Comparison of ENCODE assay signal across 1 cellular context in genomic region chr3:45062697-45063070, GRCh38.
TF ChIP-seq lines count a peak whose summit lies in the region.

No MANE protein-coding gene starts in this region.

TF ChIP-seq in K562, 482 proteins besides CTCF, POLR2A, EP300 and RAD21 (continued from another document):
- no peak for TF ChIP-seq ZNF354B (CRISPR knock-in tag; IDR thresholded peaks at IDR 0.05)
- no peak for TF ChIP-seq ZNF512 (tag; IDR thresholded peaks at IDR 0.05)
- TF ChIP-seq E2F8 (IDR thresholded peaks at IDR 0.05; ENCODE audit: low read depth, partially characterized antibody): no peak
- peak in 1 of 2 experiments; percentile 19; a peak in 1 of 4 replicates for TF ChIP-seq TEAD1 (CRISPR knock-in tag; IDR thresholded peaks at IDR 0.05)
- no peak for TF ChIP-seq HMGN3 (IDR thresholded peaks at IDR 0.05; ENCODE audit: borderline replicate concordance, extremely low read depth, insufficient read length, low read depth, low read length)
- TF ChIP-seq KAT7 (CRISPR knock-in tag; IDR thresholded peaks at IDR 0.05; ENCODE audit: borderline replicate concordance): no peak
- 0 out of 2 replicates have a peak, but pooled peaks have one; percentile 56 for TF ChIP-seq ZBTB9 (CRISPR knock-in tag; IDR thresholded peaks at IDR 0.05)
- no peak for TF ChIP-seq ZNF699 (CRISPR knock-in tag; IDR thresholded peaks at IDR 0.05; ENCODE audit: insufficient replicate concordance)
- peak; percentile 41 for TF ChIP-seq KDM5B (IDR thresholded peaks at IDR 0.05; ENCODE audit: insufficient replicate concordance, low read depth, low read length)
- no peak for TF ChIP-seq ZC3H4 (CRISPR knock-in tag; IDR thresholded peaks at IDR 0.05; ENCODE audit: borderline replicate concordance)
- no peak for TF ChIP-seq GATA2 (CRISPR knock-in tag; IDR thresholded peaks at IDR 0.05)
- no peak for TF ChIP-seq THRAP3 (IDR thresholded peaks at IDR 0.05; ENCODE audit: borderline replicate concordance)
- no peak for TF ChIP-seq ILF3 (IDR thresholded peaks at IDR 0.05; ENCODE audit: borderline replicate concordance)
- TF ChIP-seq UBTF (IDR thresholded peaks at IDR 0.05; ENCODE audit: borderline replicate concordance in 1 of 2, low read depth in 2 of 2, low read length in 2 of 2): no peak
- TF ChIP-seq HMG20B (CRISPR knock-in tag; IDR thresholded peaks at IDR 0.05): no peak
- TF ChIP-seq BCL6 (CRISPR knock-in tag; IDR thresholded peaks at IDR 0.05): no peak
- TF ChIP-seq TEAD2 (tag; IDR thresholded peaks at IDR 0.05): no peak
- TF ChIP-seq ZNF717 (CRISPR knock-in tag; IDR thresholded peaks at IDR 0.05): no peak
- TF ChIP-seq RBFOX2 (IDR thresholded peaks at IDR 0.05; ENCODE audit: low read depth, low read length): peak; percentile 63; the same call in 1 of the 2 replicates
